ENCODE assay signal across 32 cellular contexts in the genomic region with DNA sequence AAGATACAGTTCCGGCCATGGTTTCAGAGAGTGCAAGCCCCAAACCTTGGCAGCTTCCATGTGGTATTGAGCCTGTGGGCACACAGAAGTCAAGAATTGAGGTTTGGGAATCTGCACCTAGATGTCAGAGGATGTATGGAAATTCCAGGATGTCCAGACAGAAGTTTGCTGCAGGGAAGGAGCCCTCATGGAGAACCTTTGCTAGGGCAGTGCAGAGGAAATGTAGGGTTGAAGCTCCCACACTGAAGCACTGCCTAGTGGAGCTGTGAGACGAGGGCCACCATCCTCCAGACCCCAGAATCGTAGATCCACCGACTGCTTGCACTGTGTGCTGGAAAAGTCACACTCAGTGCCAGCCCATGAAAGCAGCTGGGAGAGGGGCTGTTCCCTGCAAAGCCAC.
"Had no signal": no experiment of that assay in that cellular context is flagged by ENCODE, and none has a peak within 500 bp of the region (broad histone marks: within the 10 kb centered on the region; RNA-seq: fewer than 3 reads in every experiment).

No MANE protein-coding gene starts in this region.

- H3K27me3 ChIP-seq: adrenal gland, body of pancreas, brain microvascular endothelial cell, breast epithelium had no signal

- ATAC-seq: activated CD8-positive, alpha-beta T cell treated with anti-CD3 and anti-CD28 coated beads for 36 hours; activated naive CD4-positive, alpha-beta T cell treated with anti-CD3 and anti-CD28 coated beads, Interleukin-2, amount 50 U/mL, for 72 hours; activated T-cell treated with anti-CD3 and anti-CD28 coated beads, Interleukin-2, amount 50 U/mL, for 4 hours; activated T-cell treated with anti-CD3 and anti-CD28 coated beads, Interleukin-2, amount 50 U/mL, for 72 hours; activated T-helper 17 cell treated with anti-CD3 and anti-CD28 coated beads, Interleukin-2, amount 50 U/mL, for 72 hours; body of pancreas; T-cell; T-helper 17 cell had no signal

- H3K27me3 Mint-ChIP-seq: activated B cell treated with CpG ODN at 0.5 μM for 24 hours; activated CD4-positive, alpha-beta T cell treated with anti-CD3 and anti-CD28 coated beads, Interleukin-2, amount 10 ng/mL, durations not matched to agents 24 days and 14 days; activated CD8-positive, alpha-beta T cell treated with anti-CD3 and anti-CD28 coated beads for 36 hours; T-helper 17 cell had no signal

- H3K36me3 Mint-ChIP-seq: activated CD4-positive, alpha-beta memory T cell treated with anti-CD3 and anti-CD28 coated beads for 36 hours; T-cell had no signal

- H3K9me3 ChIP-seq: adrenal gland had no signal

- H3K27ac ChIP-seq: adrenal gland, body of pancreas, brain microvascular endothelial cell, breast epithelium, VCaP had no signal

- DNase-seq: activated B cell treated with CpG ODN at 0.5 μM for 24 hours; activated CD4-positive, alpha-beta memory T cell treated with anti-CD3 and anti-CD28 coated beads for 36 hours; activated CD4-positive, alpha-beta T cell treated with anti-CD3 and anti-CD28 coated beads for 4 hours; activated CD4-positive, alpha-beta T cell treated with anti-CD3 and anti-CD28 coated beads, Interleukin-2, amount 10 ng/mL, durations not matched to agents 24 days and 14 days; activated CD4-positive, alpha-beta T cell treated with anti-CD3 and anti-CD28 coated beads, Interleukin-2, amount 50 U/mL, for 1 hour; activated CD4-positive, alpha-beta T cell treated with anti-CD3 and anti-CD28 coated beads, Interleukin-2, amount 50 U/mL, for 4 hours; activated CD4-positive, CD25-positive, alpha-beta regulatory T cell treated with anti-CD3 and anti-CD28 coated beads, Interleukin-2, amount 50 U/mL, for 72 hours; activated CD8-positive, alpha-beta memory T cell treated with anti-CD3 and anti-CD28 coated beads, Interleukin-2, amount 50 U/mL, for 4 hours; activated CD8-positive, alpha-beta T cell treated with anti-CD3 and anti-CD28 coated beads for 36 hours; activated effector memory CD4-positive, alpha-beta T cell treated with anti-CD3 and anti-CD28 coated beads, Interleukin-2, amount 50 U/mL, for 16 hours; activated gamma-delta T cell treated with Interleukin-2 at 50 U/mL for 16 hours; activated naive CD4-positive, alpha-beta T cell; activated naive CD4-positive, alpha-beta T cell treated with anti-CD3 and anti-CD28 coated beads for 36 hours; activated naive CD4-positive, alpha-beta T cell treated with anti-CD3 and anti-CD28 coated beads, Interleukin-2, amount 50 U/mL, for 16 hours; activated naive CD8-positive, alpha-beta T cell treated with anti-CD3 and anti-CD28 coated beads for 36 hours; activated T-cell treated with anti-CD3 and anti-CD28 coated beads for 4 hours; activated T-cell treated with anti-CD3 and anti-CD28 coated beads, Interleukin-2, amount 50 U/mL, for 1 hour; activated T-cell treated with anti-CD3 and anti-CD28 coated beads, Interleukin-2, amount 50 U/mL, for 4 hours; activated T-cell treated with anti-CD3 and anti-CD28 coated beads, Interleukin-2, amount 50 U/mL, for 72 hours; adrenal gland; amniotic stem cell; aorta; body of pancreas; brain microvascular endothelial cell; central memory CD4-positive, alpha-beta T cell; T-cell; T-helper 17 cell had no signal

- H3K27ac Mint-ChIP-seq: activated B cell treated with CpG ODN at 0.5 μM for 24 hours; activated CD4-positive, alpha-beta memory T cell treated with anti-CD3 and anti-CD28 coated beads for 36 hours; activated CD4-positive, alpha-beta T cell treated with anti-CD3 and anti-CD28 coated beads, Interleukin-2, amount 10 ng/mL, durations not matched to agents 24 days and 14 days; activated CD8-positive, alpha-beta T cell treated with anti-CD3 and anti-CD28 coated beads for 36 hours; activated naive CD4-positive, alpha-beta T cell treated with anti-CD3 and anti-CD28 coated beads for 36 hours; activated naive CD4-positive, alpha-beta T cell treated with anti-CD3 and anti-CD28 coated beads, Interleukin-2, amount 50 U/mL, for 72 hours; activated naive CD8-positive, alpha-beta T cell treated with anti-CD3 and anti-CD28 coated beads for 36 hours; activated T-cell treated with anti-CD3 and anti-CD28 coated beads, Interleukin-2, amount 50 U/mL, for 72 hours; activated T-helper 1 cell treated with anti-CD3 and anti-CD28 coated beads, Interleukin-12 subunit alpha, Interleukin-12 subunit beta, Interleukin-2, Interleukin-4 antibody, amounts not matched to agents 30 ng/mL and 10 ng/mL and 1 ng/mL, durations not matched to agents 14 hours and 24 hours and 36 hours; activated T-helper 17 cell treated with anti-CD3 and anti-CD28 coated beads, Interleukin-2, amount 50 U/mL, for 72 hours; T-cell; T-helper 17 cell had no signal

- H3K4me1 ChIP-seq: adrenal gland, body of pancreas, breast epithelium had no signal

- H3K4me3 Mint-ChIP-seq: activated B cell treated with CpG ODN at 0.5 μM for 24 hours; activated CD4-positive, alpha-beta memory T cell treated with anti-CD3 and anti-CD28 coated beads for 36 hours; activated CD4-positive, alpha-beta T cell treated with anti-CD3 and anti-CD28 coated beads, Interleukin-2, amount 10 ng/mL, durations not matched to agents 24 days and 14 days; activated CD8-positive, alpha-beta T cell treated with anti-CD3 and anti-CD28 coated beads for 36 hours; activated naive CD4-positive, alpha-beta T cell treated with anti-CD3 and anti-CD28 coated beads for 36 hours; activated naive CD8-positive, alpha-beta T cell treated with anti-CD3 and anti-CD28 coated beads for 36 hours; activated T-cell treated with anti-CD3 and anti-CD28 coated beads, Interleukin-2, amount 50 U/mL, for 4 hours; activated T-cell treated with anti-CD3 and anti-CD28 coated beads, Interleukin-2, amount 50 U/mL, for 72 hours; activated T-helper 1 cell treated with anti-CD3 and anti-CD28 coated beads, Interleukin-12 subunit alpha, Interleukin-12 subunit beta, Interleukin-2, Interleukin-4 antibody, amounts not matched to agents 30 ng/mL and 10 ng/mL and 1 ng/mL, durations not matched to agents 14 hours and 24 hours and 36 hours; activated T-helper 17 cell treated with anti-CD3 and anti-CD28 coated beads, Interleukin-2, amount 50 U/mL, for 72 hours; T-cell; T-helper 17 cell had no signal

- H3K4me3 ChIP-seq: adrenal gland, body of pancreas, breast epithelium had no signal

- H3K4me1 Mint-ChIP-seq: activated B cell treated with CpG ODN at 0.5 μM for 24 hours; activated CD4-positive, alpha-beta T cell treated with anti-CD3 and anti-CD28 coated beads, Interleukin-2, amount 10 ng/mL, durations not matched to agents 24 days and 14 days; activated naive CD8-positive, alpha-beta T cell treated with anti-CD3 and anti-CD28 coated beads for 36 hours; activated T-helper 17 cell treated with anti-CD3 and anti-CD28 coated beads, Interleukin-2, amount 50 U/mL, for 72 hours; T-cell; T-helper 17 cell had no signal

- H3K36me3 ChIP-seq: adrenal gland, brain microvascular endothelial cell, breast epithelium had no signal
